8 cellular contexts compared by ENCODE assay signal in the genomic region with DNA sequence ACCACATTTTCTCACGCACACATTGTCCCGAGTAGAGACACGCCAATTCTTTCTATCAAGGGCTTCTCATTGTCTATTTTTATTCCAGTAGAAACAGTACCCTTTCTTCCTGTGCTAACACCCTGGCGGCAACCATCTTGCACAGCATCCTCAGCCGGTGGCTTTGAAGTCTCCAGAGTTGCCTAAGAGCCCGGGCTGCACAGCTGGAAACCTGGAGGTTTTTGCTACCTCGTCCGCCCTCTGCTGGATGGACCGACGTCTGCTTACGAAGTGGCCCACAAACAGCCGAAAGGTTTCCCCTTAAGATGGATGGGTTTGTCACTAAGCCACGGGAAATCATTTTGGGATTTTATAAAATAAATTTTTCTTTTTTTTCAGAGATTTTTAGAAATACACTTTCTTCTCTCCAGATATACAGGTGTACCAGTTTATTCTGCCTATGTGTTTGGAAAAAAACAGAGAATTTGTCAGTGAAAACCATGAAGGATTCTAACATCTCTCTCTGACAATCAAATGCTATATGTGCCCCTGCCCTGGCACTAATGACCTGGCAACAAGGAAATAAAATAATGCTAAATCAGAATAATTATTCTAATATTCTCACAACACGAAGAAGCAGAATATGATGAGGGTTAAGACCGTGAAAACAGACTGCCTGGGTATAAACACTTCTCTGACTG.
DNase-seq lines count a peak whose midpoint lies in the region; ATAC-seq and TF ChIP-seq lines count a peak whose summit lies in the region.

No MANE protein-coding gene starts in this region.

- no peak overlapping the region for H3K4me3 Mint-ChIP-seq in activated T-helper 2 cell treated with anti-CD3 and anti-CD28 coated beads, Interferon-gamma antibody, Interleukin-2, Interleukin-4, amounts not matched to agents 10 μg/mL and 5 μg/mL and 100 μg/mL, durations not matched to agents 14 hours and 24 hours and 36 hours (ENCODE audit: low read depth)
- no peak overlapping the region for H3K4me3 Mint-ChIP-seq in osteocyte (ENCODE audit: unreplicated experiment)
- no peak overlapping the region for H3K4me3 Mint-ChIP-seq in type B pancreatic cell

- no peaks in the 10 kb centered on the region for H3K4me1 ChIP-seq in DOHH2 (ENCODE audit: control insufficient read depth, low read length)

- no peaks in the 10 kb centered on the region for H3K9me2 ChIP-seq in DOHH2 (replicated peaks; ENCODE audit: control insufficient read depth, low read length)

- no peaks in the 10 kb centered on the region for H3F3A ChIP-seq in DOHH2 (ENCODE audit: control insufficient read depth, insufficient read depth)

- no peaks in the 10 kb centered on the region for H3K36me3 ChIP-seq in DOHH2 (ENCODE audit: control insufficient read depth, low read length)

- peaks cover 5% of the 10 kb centered on the region for H3K27me3 Mint-ChIP-seq in activated T-helper 2 cell treated with anti-CD3 and anti-CD28 coated beads, Interferon-gamma antibody, Interleukin-2, Interleukin-4, amounts not matched to agents 10 μg/mL and 5 μg/mL and 100 μg/mL, durations not matched to agents 14 hours and 24 hours and 36 hours (ENCODE audit: low read depth)
- H3K27me3 Mint-ChIP-seq in osteocyte (ENCODE audit: unreplicated experiment) (peaks cover 8% of the 10 kb centered on the region), type B pancreatic cell (peaks cover 14% of the 10 kb centered on the region)

- H3K9me3 ChIP-seq in DOHH2 (ENCODE audit: control insufficient read depth, insufficient read depth, low read length), result no peaks in the 10 kb centered on the region

- H3K9me3 Mint-ChIP-seq in activated T-helper 2 cell treated with anti-CD3 and anti-CD28 coated beads, Interferon-gamma antibody, Interleukin-2, Interleukin-4, amounts not matched to agents 10 μg/mL and 5 μg/mL and 100 μg/mL, durations not matched to agents 14 hours and 24 hours and 36 hours, result no peaks in the 10 kb centered on the region
- H3K9me3 Mint-ChIP-seq in osteocyte (ENCODE audit: unreplicated experiment), result no peaks in the 10 kb centered on the region
- no peaks in the 10 kb centered on the region for H3K9me3 Mint-ChIP-seq in type B pancreatic cell

- H3K4me3 ChIP-seq in DOHH2 (ENCODE audit: low read length), result no peak overlapping the region

- H3K27ac ChIP-seq in DOHH2 (ENCODE audit: low read depth, low read length), result no peak overlapping the region

- H3K79me2 ChIP-seq in DOHH2 (ENCODE audit: control insufficient read depth, low read length), result no peaks in the 10 kb centered on the region

- no peaks in the 10 kb centered on the region for H3K36me3 Mint-ChIP-seq in activated T-helper 2 cell treated with anti-CD3 and anti-CD28 coated beads, Interferon-gamma antibody, Interleukin-2, Interleukin-4, amounts not matched to agents 10 μg/mL and 5 μg/mL and 100 μg/mL, durations not matched to agents 14 hours and 24 hours and 36 hours (ENCODE audit: low read depth)
- H3K36me3 Mint-ChIP-seq in osteocyte (ENCODE audit: unreplicated experiment), result no peaks in the 10 kb centered on the region
- H3K36me3 Mint-ChIP-seq in type B pancreatic cell, result no peaks in the 10 kb centered on the region

- intact Hi-C loops in activated T-helper 2 cell treated with anti-CD3 and anti-CD28 coated beads, Interferon-gamma antibody, Interleukin-2, Interleukin-4, amounts not matched to agents 10 μg/mL and 5 μg/mL and 100 μg/mL, durations not matched to agents 14 hours and 24 hours and 36 hours (cut with micrococcal nuclease), result loop anchor here (2.0 kb wide), 1 partner anchor 927 kb away; no protein-coding TSS in a partner anchor

- peak; percentile 72 for DNase-seq in LoVo (ENCODE audit: low spot score)
- peak; percentile 16 for DNase-seq in SHP77 treated with DMSO at 0.1 percent for 48 hours (lab: John Stamatoyannopoulos, UW)
- DNase-seq in activated T-helper 2 cell treated with anti-CD3 and anti-CD28 coated beads, Interferon-gamma antibody, Interleukin-2, Interleukin-4, amounts not matched to agents 10 μg/mL and 5 μg/mL and 100 μg/mL, durations not matched to agents 14 hours and 24 hours and 36 hours (ENCODE audit: low spot score), result peak; percentile 48
- peak; percentile 52 for DNase-seq in foreskin melanocyte
- peak; percentile 89 for DNase-seq in osteocyte (ENCODE audit: extremely low spot score, unreplicated experiment)
- peak; percentile 84 for DNase-seq in type B pancreatic cell (ENCODE audit: extremely low spot score, unreplicated experiment)

- no peaks in the 10 kb centered on the region for H4K20me1 ChIP-seq in DOHH2 (ENCODE audit: control insufficient read depth, insufficient read depth, low read depth, low read length)

- H3K4me1 Mint-ChIP-seq in activated T-helper 2 cell treated with anti-CD3 and anti-CD28 coated beads, Interferon-gamma antibody, Interleukin-2, Interleukin-4, amounts not matched to agents 10 μg/mL and 5 μg/mL and 100 μg/mL, durations not matched to agents 14 hours and 24 hours and 36 hours (ENCODE audit: low read depth), result no peaks in the 10 kb centered on the region
- no peaks in the 10 kb centered on the region for H3K4me1 Mint-ChIP-seq in osteocyte (ENCODE audit: unreplicated experiment)
- H3K4me1 Mint-ChIP-seq in type B pancreatic cell (ENCODE audit: unreplicated experiment), result peaks cover 5% of the 10 kb centered on the region

- H3K27me3 ChIP-seq in DOHH2 (ENCODE audit: control insufficient read depth, low read length), result no peaks in the 10 kb centered on the region

- TF ChIP-seq CTCF in DOHH2 (IDR thresholded peaks at IDR 0.05; ENCODE audit: low read depth, low read length, poor library complexity, severe bottlenecking) (peak; percentile 68), osteocyte (IDR thresholded peaks at IDR 0.05) (peak; percentile 86), type B pancreatic cell (conservative IDR thresholded peaks at IDR 0.05) (peak; percentile 95)

- no peak overlapping the region for H3K4me2 ChIP-seq in DOHH2 (ENCODE audit: low read length)

- H3K27ac Mint-ChIP-seq in activated T-helper 2 cell treated with anti-CD3 and anti-CD28 coated beads, Interferon-gamma antibody, Interleukin-2, Interleukin-4, amounts not matched to agents 10 μg/mL and 5 μg/mL and 100 μg/mL, durations not matched to agents 14 hours and 24 hours and 36 hours, result no peak overlapping the region
- no peak overlapping the region for H3K27ac Mint-ChIP-seq in osteocyte (ENCODE audit: unreplicated experiment)
- H3K27ac Mint-ChIP-seq in type B pancreatic cell, result no peak overlapping the region

- ATAC-seq in GM21786 (IDR thresholded peaks at IDR 0.05; ENCODE audit: unreplicated experiment), result peak; percentile 84

Comparison
In these comparisons a context has a peak if more than half of its experiments do, and no peak if none do; other contexts are left out.
1. DNase-seq: peak in every context shown above with its lines; median percentile 89 in osteocyte; 84 in type B pancreatic cell; 72 in LoVo; 52 in foreskin melanocyte; 48 in activated T-helper 2 cell treated with anti-CD3 and anti-CD28 coated beads, Interferon-gamma antibody, Interleukin-2, Interleukin-4, amounts not matched to agents 10 μg/mL and 5 μg/mL and 100 μg/mL, durations not matched to agents 14 hours and 24 hours and 36 hours; 16 in SHP77 treated with DMSO at 0.1 percent for 48 hours.